1 cellular context compared by ENCODE assay signal in genomic region chr5:134223406-134224251, GRCh38.
TF ChIP-seq lines count a peak whose summit lies in the region.

No MANE protein-coding gene starts in this region.

TF ChIP-seq in K562, 482 proteins besides CTCF, POLR2A, EP300 and RAD21 (continued from another document):
- TF ChIP-seq E4F1 (CRISPR knock-in tag; IDR thresholded peaks at IDR 0.05; ENCODE audit: borderline replicate concordance) (no peak), ARID1B (IDR thresholded peaks at IDR 0.05) (peak; percentile 68), DIDO1 (tag; IDR thresholded peaks at IDR 0.05; ENCODE audit: low read depth) (no peak)
